20 cellular contexts compared by ENCODE assay signal in genomic region chr9:113658565-113658935, GRCh38.
DNase-seq lines count a peak whose midpoint lies in the region; ATAC-seq, FAIRE-seq and TF ChIP-seq lines count a peak whose summit lies in the region.
"Had no signal": no experiment of that assay in that cellular context is flagged by ENCODE, and none has a peak within 500 bp of the region (broad histone marks: within the 10 kb centered on the region; RNA-seq: fewer than 3 reads in every experiment).

No MANE protein-coding gene starts in this region.

- peak overlapping the region; percentile 65 for H3K27ac Mint-ChIP-seq in HFFc6
- H3K27ac Mint-ChIP-seq: activated CD4-positive, alpha-beta memory T cell treated with anti-CD3 and anti-CD28 coated beads for 36 hours; activated naive CD8-positive, alpha-beta T cell treated with anti-CD3 and anti-CD28 coated beads, Interleukin-2, amount 10 ng/mL, durations not matched to agents 7 days and 5 days; CD4-positive, alpha-beta T cell; dendritic cell treated with granulocyte-macrophage colony-stimulating factor and Interleukin-4, amounts not matched to agents 40 ng/mL and 50 ng/mL, for 4 days; stimulated activated effector memory CD8-positive, alpha-beta T cell treated with anti-CD3 and anti-CD28 coated beads, Interleukin-12 subunit alpha, Interleukin-12 subunit beta, amount 100 ng/mL, for 72 hours had no signal

- peaks cover 45% of the 10 kb centered on the region for H3K4me1 ChIP-seq in endothelial cell of umbilical vein (ENCODE audit: control insufficient read depth, extremely low read depth, insufficient read depth, low read length)

- H3K4me1 Mint-ChIP-seq in HFFc6 (ENCODE audit: low read depth): peaks cover 34% of the 10 kb centered on the region

- BruUV-seq in endothelial cell of umbilical vein (replicated peaks; lab: Mats Ljungman, UMichigan): no TSS peak

- dilution Hi-C loops in endothelial cell of umbilical vein (cut with MboI; ENCODE audit: extremely low pct_ligation_motif_present, low sequenced_read_pairs): loop anchor here (10.0 kb wide), 1 partner anchor 64 kb away; no protein-coding TSS in a partner anchor

- H2AFZ ChIP-seq in endothelial cell of umbilical vein (ENCODE audit: low read depth, low read length): peak overlapping the region; percentile 35

- H3K79me2 ChIP-seq in endothelial cell of umbilical vein (ENCODE audit: control insufficient read depth, insufficient read depth, low read length): no peaks in the 10 kb centered on the region

- H3K4me3 Mint-ChIP-seq in HFFc6: no peak overlapping the region
- H3K4me3 Mint-ChIP-seq: activated CD4-positive, alpha-beta memory T cell treated with anti-CD3 and anti-CD28 coated beads for 36 hours; CD4-positive, alpha-beta T cell; central memory CD8-positive, alpha-beta T cell; dendritic cell treated with granulocyte-macrophage colony-stimulating factor and Interleukin-4, amounts not matched to agents 40 ng/mL and 50 ng/mL, for 4 days; naive thymus-derived CD8-positive, alpha-beta T cell; stimulated activated effector memory CD8-positive, alpha-beta T cell treated with anti-CD3 and anti-CD28 coated beads, Interleukin-12 subunit alpha, Interleukin-12 subunit beta, amount 100 ng/mL, for 72 hours had no signal

- CTCF ChIA-PET in endothelial cell of umbilical vein (lab: Charles Lee): interaction anchor here (1.0 to 9.6 kb wide), 38 partner anchors 8 to 546 kb away, joined by 3 to 1173 read pairs (median 7); partner anchors contain the start of genes ALAD, C9orf43, CDC26 and POLE3

- H3K4me3 ChIP-seq in endothelial cell of umbilical vein (replicated peaks in 1 of 3; ENCODE audit: insufficient read depth in 1 of 3, low read depth in 1 of 3, low read length in 3 of 3): no peak overlapping the region
- H3K4me3 ChIP-seq: GM12878, left lung, spleen had no signal

- TF ChIP-seq POLR2A in endothelial cell of umbilical vein (IDR thresholded peaks at IDR 0.05; ENCODE audit: low read depth, low read length): no peak

- H3K9me3 Mint-ChIP-seq in HFFc6: no peaks in the 10 kb centered on the region
- H3K9me3 Mint-ChIP-seq: activated CD4-positive, alpha-beta memory T cell treated with anti-CD3 and anti-CD28 coated beads for 36 hours; activated naive CD8-positive, alpha-beta T cell treated with anti-CD3 and anti-CD28 coated beads, Interleukin-2, amount 10 ng/mL, durations not matched to agents 7 days and 5 days; CD4-positive, alpha-beta T cell; central memory CD8-positive, alpha-beta T cell; dendritic cell treated with granulocyte-macrophage colony-stimulating factor and Interleukin-4, amounts not matched to agents 40 ng/mL and 50 ng/mL, for 4 days; naive thymus-derived CD8-positive, alpha-beta T cell; stimulated activated effector memory CD8-positive, alpha-beta T cell treated with anti-CD3 and anti-CD28 coated beads, Interleukin-12 subunit alpha, Interleukin-12 subunit beta, amount 100 ng/mL, for 72 hours had no signal

- no peak overlapping the region for H3K27ac ChIP-seq in endothelial cell of umbilical vein (ENCODE audit: insufficient read depth, low read depth, low read length)
- H3K27ac ChIP-seq: 22Rv1, left lung, spleen had no signal

- H3K36me3 Mint-ChIP-seq in HFFc6 (ENCODE audit: low read depth): no peaks in the 10 kb centered on the region
- H3K36me3 Mint-ChIP-seq: activated CD4-positive, alpha-beta memory T cell treated with anti-CD3 and anti-CD28 coated beads for 36 hours; activated naive CD8-positive, alpha-beta T cell treated with anti-CD3 and anti-CD28 coated beads, Interleukin-2, amount 10 ng/mL, durations not matched to agents 7 days and 5 days; naive thymus-derived CD8-positive, alpha-beta T cell; stimulated activated effector memory CD8-positive, alpha-beta T cell treated with anti-CD3 and anti-CD28 coated beads, Interleukin-12 subunit alpha, Interleukin-12 subunit beta, amount 100 ng/mL, for 72 hours had no signal

- no peaks in the 10 kb centered on the region for H3K9me1 ChIP-seq in endothelial cell of umbilical vein (replicated peaks; ENCODE audit: control insufficient read depth, extremely low read depth, insufficient read depth, low read length)

- H3K9ac ChIP-seq in endothelial cell of umbilical vein (replicated peaks; ENCODE audit: extremely low read depth, insufficient read depth, low read length): no peak overlapping the region

- H3K9me3 ChIP-seq in endothelial cell of umbilical vein (replicated peaks; ENCODE audit: control insufficient read depth, insufficient read depth, low read length): no peaks in the 10 kb centered on the region
- H3K9me3 ChIP-seq: left lung, spleen had no signal

- peak; percentile 67 for FAIRE-seq in endothelial cell of umbilical vein (lab: Jason Lieb, UNC)
- FAIRE-seq: D721Med had no signal

- no peak for TF ChIP-seq CTCF in HFFc6 (IDR thresholded peaks at IDR 0.05)
- no peak for TF ChIP-seq CTCF in endothelial cell of umbilical vein (IDR thresholded peaks at IDR 0.05; ENCODE audit: extremely low read depth in 1 of 2, insufficient read depth in 1 of 2, low read depth in 1 of 2, low read length in 2 of 2)

- intact Hi-C loops in endothelial cell of umbilical vein (cut with micrococcal nuclease): loop anchor here (1.0 to 5.0 kb wide), 7 partner anchors 17 to 383 kb away; partner anchors contain the start of genes ALAD, C9orf43, CDC26 and POLE3
- intact Hi-C loops in posterior vena cava (cut with DNase I): loop anchor here in 1 of 2 donors (5.0 kb wide), 1 partner anchor 211 kb away; no protein-coding TSS in a partner anchor

- H4K20me1 ChIP-seq in endothelial cell of umbilical vein (replicated peaks; ENCODE audit: control insufficient read depth, extremely low read depth, insufficient read depth, low read length): no peaks in the 10 kb centered on the region

- H3K36me3 ChIP-seq in endothelial cell of umbilical vein (ENCODE audit: control insufficient read depth in 2 of 2, extremely low read depth in 1 of 2, insufficient read depth in 2 of 2, low read length in 2 of 2): no peaks in the 10 kb centered on the region
- H3K36me3 ChIP-seq: left lung, spleen had no signal

- H3K27me3 Mint-ChIP-seq in HFFc6 (ENCODE audit: insufficient read depth): peaks cover 11% of the 10 kb centered on the region

- DNase-seq in NCI-H82 (lab: John Stamatoyannopoulos, UW): peak; percentile 58
- DNase-seq in NCI-H82 treated with DMSO at 0.1 percent for 48 hours (lab: John Stamatoyannopoulos, UW; ENCODE audit: unreplicated experiment): no peak
- DNase-seq in HFFc6: no peak
- no peak for DNase-seq in endothelial cell of umbilical vein (ENCODE audit: low read depth, low spot score)
- peak; percentile 10 for DNase-seq in posterior vena cava (ENCODE audit: low spot score)
- no peak for DNase-seq in NCI-H1092 (lab: John Stamatoyannopoulos, UW)

- H3K4me2 ChIP-seq in endothelial cell of umbilical vein (ENCODE audit: insufficient read depth, low read length): no peak overlapping the region

- POLR2A ChIA-PET in endothelial cell of umbilical vein (lab: Charles Lee): interaction anchor here (0.8 to 5.9 kb wide), 6 partner anchors 17 to 208 kb away, joined by 3 to 71 read pairs (median 5); no protein-coding TSS in a partner anchor

- no peak for ATAC-seq in HG02623 (IDR thresholded peaks at IDR 0.05; ENCODE audit: unreplicated experiment)
- ATAC-seq in HG03108 (IDR thresholded peaks at IDR 0.05; ENCODE audit: unreplicated experiment): no peak

- peaks cover 0 to 8% of the 10 kb centered on the region in 2 experiments for H3K27me3 ChIP-seq in endothelial cell of umbilical vein (ENCODE audit: control insufficient read depth in 2 of 2, insufficient read depth in 2 of 2, low read length in 2 of 2)
- H3K27me3 ChIP-seq: left lung had no signal

TF ChIP-seq in endothelial cell of umbilical vein, 7 proteins besides CTCF, POLR2A, EP300 and RAD21:
- TF ChIP-seq JUN (IDR thresholded peaks at IDR 0.05; ENCODE audit: borderline replicate concordance, insufficient read depth, insufficient read length, low read depth) (no peak), FOS (IDR thresholded peaks at IDR 0.05; ENCODE audit: borderline replicate concordance, insufficient read depth, low read length) (no peak), GATA2 (IDR thresholded peaks at IDR 0.05; ENCODE audit: insufficient read depth, insufficient read length, low read depth, low read length) (no peak), EZH2 (IDR thresholded peaks at IDR 0.05; ENCODE audit: borderline replicate concordance, low read depth, low read length, severe bottlenecking) (no peak), POLR2AphosphoS5 (IDR thresholded peaks at IDR 0.05; ENCODE audit: insufficient read depth, low read depth, low read length) (no peak), MYC (IDR thresholded peaks at IDR 0.05; ENCODE audit: low read depth, low read length) (no peak), MAX (IDR thresholded peaks at IDR 0.05; ENCODE audit: insufficient read depth, insufficient read length) (no peak)

Comparison
In these comparisons a context has a peak if more than half of its experiments do, and no peak if none do; other contexts are left out.
1. DNase-seq: peak in NCI-H82 (single experiment) and posterior vena cava (single experiment); none in NCI-H82 treated with DMSO at 0.1 percent for 48 hours (single experiment), HFFc6 (single experiment), endothelial cell of umbilical vein (single experiment) and NCI-H1092 (single experiment).